Comparison of ENCODE assay signal across 20 cellular contexts in the genomic region with DNA sequence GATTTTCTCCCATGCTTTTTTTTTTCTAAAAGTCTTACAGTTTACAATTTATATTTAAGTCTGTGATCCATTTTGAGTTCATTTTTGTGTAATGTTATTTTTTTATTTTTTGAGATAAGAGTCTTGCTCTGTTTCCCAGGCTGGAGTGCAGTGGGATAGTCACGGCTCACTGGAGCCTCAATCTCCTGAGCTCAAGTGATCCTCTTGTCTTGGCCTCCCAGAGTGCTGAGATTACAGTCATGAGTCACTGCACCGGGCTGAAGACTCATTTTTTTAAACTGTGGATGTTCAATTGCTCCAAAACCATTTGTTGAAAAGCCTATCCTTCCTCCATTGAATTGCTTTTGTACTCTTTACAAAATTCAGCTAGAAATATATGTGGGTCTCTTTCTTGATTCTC.
"Had no signal": no experiment of that assay in that cellular context is flagged by ENCODE, and none has a peak within 500 bp of the region (broad histone marks: within the 10 kb centered on the region; RNA-seq: fewer than 3 reads in every experiment).

No MANE protein-coding gene starts in this region.

- ATAC-seq: effector memory CD8-positive, alpha-beta T cell; gastroesophageal sphincter; heart left ventricle; left colon; psoas muscle; WTC11 had no signal

- FAIRE-seq: endothelial cell of umbilical vein had no signal

- DNase-seq: activated CD4-positive, alpha-beta T cell treated with anti-CD3 and anti-CD28 coated beads, Interleukin-2, amount 50 U/mL, for 48 hours; activated naive CD4-positive, alpha-beta T cell treated with Interleukin-2 at 50 U/mL for 16 hours; activated naive CD8-positive, alpha-beta T cell treated with anti-CD3 and anti-CD28 coated beads for 36 hours; activated T-cell treated with anti-CD3 and anti-CD28 coated beads, Interleukin-2, amount 50 U/mL, for 48 hours; amniotic stem cell; colonic mucosa; dorsolateral prefrontal cortex; effector memory CD8-positive, alpha-beta T cell; heart left ventricle; islet precursor cell; left colon; ovary; psoas muscle; spleen; stimulated activated CD4-positive, alpha-beta T cell treated with anti-CD3 and anti-CD28 coated beads, Interleukin-4, amount 100 ng/mL, for 24 hours; stimulated activated naive CD4-positive, alpha-beta T cell treated with Interleukin-2 at 50 U/mL for 16 hours; substantia nigra had no signal
